Comparison of ENCODE assay signal across 10 cellular contexts in the genomic region with DNA sequence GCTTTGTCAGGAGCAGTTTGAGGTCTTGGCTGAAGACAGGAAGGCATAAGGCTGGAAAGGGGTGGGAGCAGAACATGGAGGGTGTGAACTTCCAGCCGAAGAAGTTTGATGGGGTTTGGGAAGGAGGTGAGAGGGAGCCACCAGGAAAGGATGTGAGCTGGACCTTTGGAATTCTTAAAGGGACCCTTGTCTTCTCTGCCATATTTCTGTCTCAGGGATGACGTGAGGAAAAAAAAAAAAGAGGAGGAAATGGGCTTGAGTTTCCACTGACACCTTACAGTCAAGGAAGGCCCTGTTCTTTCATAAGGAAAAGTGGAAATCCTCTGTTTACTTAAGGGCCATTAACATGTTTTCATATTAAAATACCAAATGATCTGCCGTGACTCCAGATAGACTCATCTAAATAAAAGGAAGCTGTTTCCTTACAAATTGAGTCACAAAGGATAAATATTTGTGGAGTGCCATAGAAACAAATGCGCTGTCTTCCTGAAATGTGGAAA.
DNase-seq lines count a peak whose midpoint lies in the region; ATAC-seq and TF ChIP-seq lines count a peak whose summit lies in the region.
"Had no signal": no experiment of that assay in that cellular context is flagged by ENCODE, and none has a peak within 500 bp of the region (broad histone marks: within the 10 kb centered on the region; RNA-seq: fewer than 3 reads in every experiment).

No MANE protein-coding gene starts in this region.

- H3K36me3 ChIP-seq in DOHH2 (ENCODE audit: control insufficient read depth, low read length): peaks cover 13% of the 10 kb centered on the region
- H3K36me3 ChIP-seq in PC-3 (ENCODE audit: low read depth, low read length): no peaks in the 10 kb centered on the region
- no peaks in the 10 kb centered on the region for H3K36me3 ChIP-seq in fibroblast of lung (ENCODE audit: control insufficient read depth, insufficient read depth, low read length)

- H3K4me1 ChIP-seq in DOHH2 (ENCODE audit: control insufficient read depth, low read length) (peaks cover 100% of the 10 kb centered on the region), PC-3 (ENCODE audit: insufficient read depth, low read length) (peaks cover 40% of the 10 kb centered on the region), fibroblast of lung (ENCODE audit: control insufficient read depth, extremely low read depth, insufficient read depth, low read length) (peaks cover 43% of the 10 kb centered on the region)

- no peak for TF ChIP-seq CTCF in DOHH2 (IDR thresholded peaks at IDR 0.05; ENCODE audit: low read depth, low read length, poor library complexity, severe bottlenecking)
- TF ChIP-seq CTCF in PC-3 (conservative IDR thresholded peaks at IDR 0.05; ENCODE audit: low read depth, low read length): no peak
- TF ChIP-seq CTCF in fibroblast of lung (conservative IDR thresholded peaks at IDR 0.05 in 1 of 2, IDR thresholded peaks at IDR 0.05 in 1 of 2; ENCODE audit: low read depth in 1 of 2, low read length in 2 of 2): no peak

- H3K9me3 ChIP-seq in DOHH2 (ENCODE audit: control insufficient read depth, insufficient read depth, low read length) (no peaks in the 10 kb centered on the region), PC-3 (ENCODE audit: low read length) (no peaks in the 10 kb centered on the region), fibroblast of lung (ENCODE audit: control insufficient read depth, insufficient read depth, low read depth, low read length) (no peaks in the 10 kb centered on the region)

- no peaks in the 10 kb centered on the region for H3K27me3 ChIP-seq in DOHH2 (ENCODE audit: control insufficient read depth, low read length)
- H3K27me3 ChIP-seq in PC-3 (ENCODE audit: low read length): no peaks in the 10 kb centered on the region
- no peaks in the 10 kb centered on the region for H3K27me3 ChIP-seq in fibroblast of lung (ENCODE audit: control insufficient read depth, insufficient read depth, low read length)

- DNase-seq in PC-3 (peak; percentile 86), fibroblast of lung (ENCODE audit: low read depth in 2 of 2) (peak; percentile 63 to 83), pulmonary artery endothelial cell (ENCODE audit: low read depth, low spot score) (peak; percentile 88), NCI-H524 (lab: John Stamatoyannopoulos, UW) (no peak), KG1 (lab: John Stamatoyannopoulos, UW) (no peak), DMS114 treated with DMSO at 0.1 percent for 48 hours (lab: John Stamatoyannopoulos, UW; ENCODE audit: unreplicated experiment) (no peak), iPS-NIHi7 (ENCODE audit: extremely low spot score) (no peak)
- DNase-seq: activated T-cell treated with anti-CD3 and anti-CD28 coated beads, Interleukin-2, amount 50 U/mL, for 4 hours; Kasumi-1 had no signal

- H3F3A ChIP-seq in DOHH2 (ENCODE audit: control insufficient read depth, insufficient read depth) (peaks cover 74% of the 10 kb centered on the region), PC-3 (ENCODE audit: low read length, unreplicated experiment) (no peaks in the 10 kb centered on the region)

- H2AFZ ChIP-seq in PC-3 (ENCODE audit: low read length) (no peak overlapping the region), fibroblast of lung (ENCODE audit: low read length) (no peak overlapping the region)

- no peaks in the 10 kb centered on the region; the same call in 1 of the 2 replicates for H3K79me2 ChIP-seq in DOHH2 (ENCODE audit: control insufficient read depth, low read length)
- H3K79me2 ChIP-seq in PC-3 (ENCODE audit: low read length): no peaks in the 10 kb centered on the region
- H3K79me2 ChIP-seq in fibroblast of lung (ENCODE audit: control insufficient read depth, insufficient read depth, low read length): peaks cover 6% of the 10 kb centered on the region

- H3K9ac ChIP-seq in PC-3 (ENCODE audit: low read length): peak overlapping the region; percentile 86
- peak overlapping the region; percentile 35 for H3K9ac ChIP-seq in fibroblast of lung (ENCODE audit: insufficient read depth, low read length)

- no TSS peak for BruUV-seq in PC-3 (replicated peaks; lab: Mats Ljungman, UMichigan)

- ATAC-seq in PC-3: peak; percentile 74
- ATAC-seq: activated T-cell treated with anti-CD3 and anti-CD28 coated beads, Interleukin-2, amount 50 U/mL, for 4 hours had no signal

- H3K27ac ChIP-seq in DOHH2 (ENCODE audit: low read depth, low read length) (peak overlapping the region; percentile 99), PC-3 (ENCODE audit: low read length) (peak overlapping the region; percentile 99), fibroblast of lung (ENCODE audit: insufficient read depth, low read length) (peak overlapping the region; percentile 96)

- H4K20me1 ChIP-seq in DOHH2 (ENCODE audit: control insufficient read depth, insufficient read depth, low read depth, low read length) (no peaks in the 10 kb centered on the region), PC-3 (ENCODE audit: low read length) (no peaks in the 10 kb centered on the region), fibroblast of lung (ENCODE audit: control insufficient read depth, extremely low read depth, insufficient read depth, low read length) (no peaks in the 10 kb centered on the region)

- H3K9me2 ChIP-seq in DOHH2 (replicated peaks; ENCODE audit: control insufficient read depth, low read length) (no peaks in the 10 kb centered on the region), PC-3 (replicated peaks; ENCODE audit: low read length) (no peaks in the 10 kb centered on the region)

- CTCF ChIA-PET in PC-3 (lab: Charles Lee): interaction anchor here (0.6 kb wide), 1 partner anchor 146 kb away, joined by 3 read pairs; no protein-coding TSS in a partner anchor

- H3K4me3 ChIP-seq in DOHH2 (ENCODE audit: low read length) (peak overlapping the region; percentile 62), PC-3 (ENCODE audit: low read length) (peak overlapping the region; percentile 21; the same call in 1 of the 2 replicates), fibroblast of lung (replicated peaks in 1 of 4; ENCODE audit: control extremely low read depth in 1 of 4, insufficient read depth in 1 of 4, low read depth in 3 of 4, low read length in 4 of 4) (no peak overlapping the region)

- intact Hi-C loops in PC-3 (cut with micrococcal nuclease): loop anchor here (2.0 kb wide), 2 partner anchors 75 to 139 kb away; no protein-coding TSS in a partner anchor

- POLR2A ChIA-PET in PC-3 (lab: Charles Lee; ENCODE audit: unreplicated experiment): interaction anchor here (0.8 to 1.4 kb wide), 3 partner anchors 138 to 158 kb away, joined by 3 to 6 read pairs (median 4); no protein-coding TSS in a partner anchor

- peak overlapping the region; percentile 62 for H3K4me2 ChIP-seq in DOHH2 (ENCODE audit: low read length)
- H3K4me2 ChIP-seq in PC-3 (ENCODE audit: low read length): peak overlapping the region; percentile 69
- H3K4me2 ChIP-seq in fibroblast of lung (ENCODE audit: extremely low read depth, insufficient read depth, low read length): peak overlapping the region; percentile 18

Comparison
In these comparisons a context has a peak if more than half of its experiments do, and no peak if none do; other contexts are left out.
1. H3K4me2 ChIP-seq: peak in every context shown above with its lines; median percentile 69 in PC-3; 62 in DOHH2; 18 in fibroblast of lung.
2. H3K4me3 ChIP-seq: peak in DOHH2 (single experiment) and PC-3 (single experiment); none in fibroblast of lung (0 of 4).
3. DNase-seq: peak in PC-3 (single experiment), fibroblast of lung (2 of 2) and pulmonary artery endothelial cell (single experiment); none in NCI-H524 (0 of 2), KG1 (single experiment), DMS114 treated with DMSO at 0.1 percent for 48 hours (single experiment) and iPS-NIHi7 (single experiment).
4. Peak in every context shown above with its lines, with median percentiles within 50 percentile points of each other: H3K27ac ChIP-seq.